13 cellular contexts compared by ENCODE assay signal in the genomic region with DNA sequence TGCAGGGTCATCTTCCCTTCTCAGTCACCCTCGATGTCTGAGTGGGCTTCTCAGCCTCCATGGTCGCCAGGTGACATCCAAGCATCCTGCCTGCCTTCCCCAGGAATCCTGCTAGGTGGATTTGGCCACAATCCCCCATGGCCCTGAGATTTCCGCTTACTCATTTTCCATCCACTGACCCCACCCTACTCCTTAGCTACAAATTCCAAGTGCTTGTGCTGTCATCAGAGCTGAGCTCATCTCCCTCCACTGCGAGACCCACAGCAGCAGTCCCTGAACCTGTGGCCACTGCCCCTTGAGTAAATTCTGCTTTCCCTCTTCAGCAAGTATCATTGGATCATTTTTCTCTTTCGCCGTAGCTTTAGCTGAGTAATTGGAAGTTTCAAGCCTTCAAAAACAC.
DNase-seq lines count a peak whose midpoint lies in the region; ATAC-seq, FAIRE-seq and TF ChIP-seq lines count a peak whose summit lies in the region.
"Had no signal": no experiment of that assay in that cellular context is flagged by ENCODE, and none has a peak within 500 bp of the region (broad histone marks: within the 10 kb centered on the region; RNA-seq: fewer than 3 reads in every experiment).

No MANE protein-coding gene starts in this region.

- H2BK5ac ChIP-seq in IMR-90 (ENCODE audit: low read depth, low read length, poor library complexity, severe bottlenecking): peak overlapping the region; percentile 14

- POLR2A ChIA-PET in IMR-90 (lab: Charles Lee; ENCODE audit: unreplicated experiment): no interaction called here

- no TSS peak for BruUV-seq in IMR-90 (replicated peaks; lab: Mats Ljungman, UMichigan)

- intact Hi-C loops in IMR-90 (cut with micrococcal nuclease) (no loop called here), lower lobe of right lung (cut with DNase I) (no loop called here), thyroid gland (cut with DNase I) (no loop called here)

- H3K4me2 ChIP-seq in IMR-90 (ENCODE audit: low read depth, low read length): no peak overlapping the region

- H3K27ac ChIP-seq in IMR-90 (ENCODE audit: insufficient read depth, low read length) (no peak overlapping the region), lower lobe of right lung (peak overlapping the region; percentile 76), thyroid gland (peak overlapping the region in 2 of 3 donors; percentile 72 to 81)

- in situ Hi-C loops in IMR-90 (cut with MboI; ENCODE audit: low sequenced_read_pairs): no loop called here

- no peak overlapping the region; the same call in 1 of the 2 replicates for H4K5ac ChIP-seq in IMR-90 (ENCODE audit: low read depth, low read length)

- H3K4me3 ChIP-seq in IMR-90 (ENCODE audit: insufficient read depth, low read depth, low read length) (no peak overlapping the region), bronchial epithelial cell (ENCODE audit: low read depth, low read length) (no peak overlapping the region), lower lobe of right lung (no peak overlapping the region), thyroid gland (replicated peaks in 1 of 3) (no peak overlapping the region)

- WGBS in IMR-90 (ENCODE audit: extremely low coverage in 2 of 2, insufficient read length in 1 of 2), 2 experiments: 63% methylated on average over 1 of the region's 6 CpGs; no CpG with 5 or more reads in 1 of the 2 experiments
- 81 to 84% methylated on average over 6 of the region's 6 CpGs for WGBS in thyroid gland, 2 donors

- H2AK5ac ChIP-seq in IMR-90 (ENCODE audit: low read depth, low read length): peak overlapping the region; percentile 90

- peak overlapping the region; percentile 82 for H2BK20ac ChIP-seq in IMR-90 (ENCODE audit: low read depth, low read length)

- TF ChIP-seq CTCF in IMR-90 (conservative IDR thresholded peaks at IDR 0.05; ENCODE audit: low read depth, low read length) (no peak), bronchial epithelial cell (IDR thresholded peaks at IDR 0.05; ENCODE audit: insufficient read depth, low read length, severe bottlenecking) (no peak), lower lobe of right lung (IDR thresholded peaks at IDR 0.05) (no peak), thyroid gland (IDR thresholded peaks at IDR 0.05) (no peak)

- no peaks in the 10 kb centered on the region for H3K9me3 ChIP-seq in IMR-90 (ENCODE audit: control insufficient read depth, insufficient read depth, low read length)
- no peaks in the 10 kb centered on the region for H3K9me3 ChIP-seq in lower lobe of right lung
- no peaks in the 10 kb centered on the region for H3K9me3 ChIP-seq in thyroid gland

- H3K9me1 ChIP-seq in IMR-90 (ENCODE audit: insufficient read depth, low read length): peaks cover 12% of the 10 kb centered on the region

- peak overlapping the region; percentile 60 for H2AFZ ChIP-seq in IMR-90 (replicated peaks; ENCODE audit: low read length, poor library complexity)

- H2AK9ac ChIP-seq in IMR-90 (replicated peaks; ENCODE audit: low read depth, low read length, poor library complexity): peak overlapping the region; percentile 2

- H2BK120ac ChIP-seq in IMR-90 (ENCODE audit: low read depth, low read length): peak overlapping the region; percentile 56

- H3K4me1 ChIP-seq in IMR-90 (ENCODE audit: control insufficient read depth, insufficient read depth, low read length): peaks cover 10% of the 10 kb centered on the region
- peaks cover 29% of the 10 kb centered on the region for H3K4me1 ChIP-seq in lower lobe of right lung
- H3K4me1 ChIP-seq in thyroid gland: peaks cover 0 to 11% of the 10 kb centered on the region in 2 donors

- dilution Hi-C loops in IMR-90 (cut with HindIII; ENCODE audit: low sequenced_read_pairs, unreplicated experiment): no loop called here

- TF ChIP-seq POLR2A in IMR-90 (IDR thresholded peaks at IDR 0.05; ENCODE audit: low read depth, low read length) (no peak), thyroid gland (IDR thresholded peaks at IDR 0.05) (no peak)

- peak overlapping the region; percentile 40; the same call in 1 of the 2 replicates for H4K91ac ChIP-seq in IMR-90 (ENCODE audit: insufficient read depth, low read depth, low read length)

- DNase-seq in IMR-90 (peak; percentile 67), bronchial epithelial cell (ENCODE audit: low read depth) (peak; percentile 12), lower lobe of right lung (no peak), thyroid gland (no peak), anterior cingulate cortex (lab: John Stamatoyannopoulos, UW) (no peak), NCI-H82 treated with DMSO at 0.1 percent for 48 hours (lab: John Stamatoyannopoulos, UW; ENCODE audit: unreplicated experiment) (no peak), NCI-H1436 treated with DMSO at 0.1 percent for 48 hours (lab: John Stamatoyannopoulos, UW) (no peak), SW 1271 (lab: John Stamatoyannopoulos, UW) (no peak)
- DNase-seq: activated CD4-positive, alpha-beta memory T cell treated with anti-CD3 and anti-CD28 coated beads, Interleukin-2, amount 10 ng/mL, durations not matched to agents 7 days and 5 days; DMS 273 treated with DMSO at 0.1 percent for 48 hours; NCI-H748 treated with DMSO at 0.1 percent for 48 hours; T-helper 1 cell had no signal

- H3K36me3 ChIP-seq in IMR-90 (ENCODE audit: control insufficient read depth, insufficient read depth, low read length) (no peaks in the 10 kb centered on the region), bronchial epithelial cell (ENCODE audit: control insufficient read depth, insufficient read depth, low read length) (no peaks in the 10 kb centered on the region), lower lobe of right lung (no peaks in the 10 kb centered on the region), thyroid gland (no peaks in the 10 kb centered on the region)

- peak overlapping the region; percentile 90 for H3K4ac ChIP-seq in IMR-90 (ENCODE audit: low read depth, low read length)

- peak; percentile 32 for FAIRE-seq in bronchial epithelial cell (lab: Jason Lieb, UNC)

- no peak for TF ChIP-seq RAD21 in IMR-90 (IDR thresholded peaks at IDR 0.05; ENCODE audit: low read length)

- H4K20me1 ChIP-seq in IMR-90 (ENCODE audit: insufficient read depth, low read length): no peaks in the 10 kb centered on the region

- peak overlapping the region; percentile 26; the same call in 1 of the 2 replicates for H3K14ac ChIP-seq in IMR-90 (replicated peaks; ENCODE audit: low read depth, low read length)

- peak overlapping the region; percentile 55; the same call in 1 of the 2 replicates for H3K23ac ChIP-seq in IMR-90 (ENCODE audit: low read depth, low read length)

- H3K27me3 ChIP-seq in IMR-90 (ENCODE audit: control insufficient read depth, insufficient read depth, low read length): peaks cover 2% of the 10 kb centered on the region; the same call in 1 of the 2 replicates
- H3K27me3 ChIP-seq in bronchial epithelial cell (ENCODE audit: control insufficient read depth, insufficient read depth, low read length): no peaks in the 10 kb centered on the region
- H3K27me3 ChIP-seq in lower lobe of right lung (ENCODE audit: low read depth): no peaks in the 10 kb centered on the region
- no peaks in the 10 kb centered on the region for H3K27me3 ChIP-seq in thyroid gland

- H2BK15ac ChIP-seq in IMR-90 (ENCODE audit: low read depth, low read length): peak overlapping the region; percentile 83; the same call in 1 of the 3 replicates

- CTCF ChIA-PET in IMR-90 (lab: Yijun Ruan, JAX): interaction anchor here (0.9 to 1.4 kb wide), 2 partner anchors 90 to 410 kb away, joined by 4 to 5 read pairs; partner anchors contain the start of gene ANKRD10

- H3K79me1 ChIP-seq in IMR-90 (ENCODE audit: low read depth in 1 of 2, low read length in 2 of 2): no peaks in the 10 kb centered on the region

- no peak overlapping the region for H3K18ac ChIP-seq in IMR-90 (ENCODE audit: low read depth, low read length)

- peak overlapping the region; percentile 63 to 71; a peak in 3 of 4 replicates for H4K8ac ChIP-seq in IMR-90 (ENCODE audit: low read depth in 2 of 2, low read length in 2 of 2)

- H3K56ac ChIP-seq in IMR-90 (ENCODE audit: extremely low read depth, insufficient read depth, low read length): no peak overlapping the region

- no peak overlapping the region for H3K9ac ChIP-seq in IMR-90 (ENCODE audit: low read depth, low read length)

- ATAC-seq in IMR-90 (ENCODE audit: low read depth): peak; percentile 38
- no peak for ATAC-seq in lower lobe of right lung
- ATAC-seq: activated naive CD4-positive, alpha-beta T cell treated with anti-CD3 and anti-CD28 coated beads, Interleukin-2, amount 50 U/mL, for 72 hours had no signal

TF ChIP-seq in IMR-90, 13 proteins besides CTCF, POLR2A, EP300 and RAD21:
- TF ChIP-seq RFX5 (IDR thresholded peaks at IDR 0.05; ENCODE audit: low read depth, low read length) (no peak), USF2 (IDR thresholded peaks at IDR 0.05; ENCODE audit: low read depth, low read length) (no peak), NFE2L2 (IDR thresholded peaks at IDR 0.05; ENCODE audit: low read depth, low read length) (peak; percentile 39; the same call in 1 of the 2 replicates)

Comparison
In these comparisons a context has a peak if more than half of its experiments do, and no peak if none do; other contexts are left out.
1. DNase-seq: peak in IMR-90 (single experiment) and bronchial epithelial cell (single experiment); none in lower lobe of right lung (single experiment), thyroid gland (0 of 2), anterior cingulate cortex (0 of 58), NCI-H82 treated with DMSO at 0.1 percent for 48 hours (single experiment), NCI-H1436 treated with DMSO at 0.1 percent for 48 hours (single experiment) and SW 1271 (0 of 2).